ENCODE assay signal across 15 cellular contexts in the genomic region with DNA sequence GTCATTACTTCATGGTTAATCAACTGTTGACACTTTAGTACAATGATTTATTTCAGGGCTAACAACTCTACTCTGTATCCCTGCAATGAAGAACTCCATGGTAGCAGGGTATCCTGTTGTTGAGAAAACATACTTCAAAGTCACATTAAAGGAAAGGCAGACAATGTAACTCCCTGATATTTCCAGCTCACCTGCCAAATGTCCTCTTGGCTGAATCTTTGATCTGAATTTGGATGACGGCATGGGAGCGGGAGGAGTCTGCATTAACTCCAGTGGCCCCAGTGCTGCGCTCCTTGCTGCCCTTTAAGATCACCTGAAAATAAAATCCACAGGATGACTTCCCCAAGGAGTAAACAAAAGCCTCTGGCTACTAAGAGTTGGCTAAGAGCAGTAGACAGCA.
"Had no signal": no experiment of that assay in that cellular context is flagged by ENCODE, and none has a peak within 500 bp of the region (broad histone marks: within the 10 kb centered on the region; RNA-seq: fewer than 3 reads in every experiment).

No MANE protein-coding gene starts in this region.

- H3K9me3 Mint-ChIP-seq: activated T-helper 17 cell treated with anti-CD3 and anti-CD28 coated beads, Interleukin-2, amount 50 U/mL, for 72 hours had no signal

- H3K27me3 ChIP-seq: dorsolateral prefrontal cortex, esophagus squamous epithelium, ovary had no signal

- H3K4me3 Mint-ChIP-seq: activated T-helper 17 cell treated with anti-CD3 and anti-CD28 coated beads, Interleukin-2, amount 50 U/mL, for 72 hours had no signal

- H3K4me3 ChIP-seq: dorsolateral prefrontal cortex, esophagus squamous epithelium, lung, ovary, smooth muscle cell had no signal

- ATAC-seq: activated CD4-positive, CD25-positive, alpha-beta regulatory T cell treated with anti-CD3 and anti-CD28 coated beads, Interleukin-2, amount 50 U/mL, for 24 hours; activated T-helper 17 cell treated with anti-CD3 and anti-CD28 coated beads, Interleukin-2, amount 50 U/mL, for 72 hours; stimulated activated naive CD8-positive, alpha-beta T cell treated with anti-CD3 and anti-CD28 coated beads, Interleukin-15, Interleukin-2, amounts not matched to agents 100 U/mL and 50 U/mL, for 24 hours had no signal

- H3K27ac Mint-ChIP-seq: activated T-helper 17 cell treated with anti-CD3 and anti-CD28 coated beads, Interleukin-2, amount 50 U/mL, for 72 hours had no signal

- H3K36me3 ChIP-seq: esophagus squamous epithelium, ovary had no signal

- H3K4me1 Mint-ChIP-seq: activated T-helper 17 cell treated with anti-CD3 and anti-CD28 coated beads, Interleukin-2, amount 50 U/mL, for 72 hours had no signal

- H3K9me3 ChIP-seq: esophagus squamous epithelium, ovary had no signal

- H3K27me3 Mint-ChIP-seq: activated T-helper 17 cell treated with anti-CD3 and anti-CD28 coated beads, Interleukin-2, amount 50 U/mL, for 72 hours had no signal

- H3K27ac ChIP-seq: dorsolateral prefrontal cortex, esophagus squamous epithelium, ovary had no signal

- DNase-seq: activated CD4-positive, alpha-beta T cell treated with anti-CD3 and anti-CD28 coated beads, Interleukin-2, amount 50 U/mL, for 1 hour; activated naive CD4-positive, alpha-beta T cell treated with Interleukin-2 at 50 U/mL for 16 hours; anterior cingulate cortex; dorsolateral prefrontal cortex; esophagus squamous epithelium; midbrain; ovary; stimulated activated CD4-positive, alpha-beta T cell treated with anti-CD3 and anti-CD28 coated beads, Interleukin-4, amount 100 ng/mL, for 4 hours; stimulated activated CD8-positive, alpha-beta memory T cell treated with anti-CD3 and anti-CD28 coated beads, Interleukin-4, amount 100 ng/mL, for 48 hours; stimulated activated naive CD8-positive, alpha-beta T cell treated with anti-CD3 and anti-CD28 coated beads, Interleukin-15, Interleukin-2, amounts not matched to agents 100 U/mL and 50 U/mL, for 24 hours; trophoblast cell had no signal
